2 cellular contexts compared by ENCODE assay signal in the genomic region with DNA sequence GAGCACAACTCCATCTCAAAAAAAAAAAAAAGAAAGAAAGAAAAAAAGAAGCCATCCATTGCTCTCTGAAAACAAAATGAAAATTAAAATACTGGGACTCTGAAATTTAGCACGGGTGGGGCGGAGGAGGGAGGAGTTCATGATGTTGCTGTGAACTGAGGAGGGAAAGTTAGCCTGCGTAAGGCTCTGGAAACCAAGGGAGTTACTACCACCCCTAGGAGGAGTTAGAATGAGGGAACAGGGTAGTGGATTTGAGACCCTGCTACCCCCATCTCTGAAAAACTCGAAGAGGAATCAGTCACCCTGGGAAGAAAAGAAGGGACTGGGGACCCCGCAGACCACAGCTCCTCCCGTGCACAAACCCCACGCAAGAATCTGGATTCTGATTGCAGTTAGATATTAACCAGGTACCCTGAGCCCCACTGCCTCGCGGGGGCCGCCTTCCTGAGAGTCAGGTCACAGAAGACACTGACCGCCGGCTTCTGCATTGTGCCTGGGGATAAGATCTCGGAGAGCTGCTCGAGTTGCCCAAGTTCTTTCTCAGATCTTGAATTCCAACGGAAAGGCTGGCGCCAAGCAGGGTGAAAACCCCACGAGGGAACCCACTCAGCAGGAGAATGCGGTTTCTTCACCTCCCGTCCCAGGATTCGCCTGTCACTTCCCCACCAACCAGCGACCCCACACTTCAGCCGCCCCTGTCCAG.
TF ChIP-seq lines count a peak whose summit lies in the region.

No MANE protein-coding gene starts in this region.

TF ChIP-seq in SK-N-SH treated with all-trans-retinoic acid at 6 μM for 48 hours, 23 proteins besides CTCF, POLR2A, EP300 and RAD21:
- no peak for TF ChIP-seq ESRRG (CRISPR knock-in tag; IDR thresholded peaks at IDR 0.05)

TF ChIP-seq in H1, 55 proteins besides CTCF, POLR2A, EP300 and RAD21:
- TF ChIP-seq RXRA (IDR thresholded peaks at IDR 0.05; ENCODE audit: insufficient read depth, low read depth, low read length) (no peak), SUZ12 (IDR thresholded peaks at IDR 0.05; ENCODE audit: low read length) (no peak), ASH2L (IDR thresholded peaks at IDR 0.05; ENCODE audit: low read length) (no peak), CBX5 (IDR thresholded peaks at IDR 0.05; ENCODE audit: low read depth, low read length) (no peak), JUND (IDR thresholded peaks at IDR 0.05; ENCODE audit: low read length) (no peak), TEAD4 (IDR thresholded peaks at IDR 0.05; ENCODE audit: low read depth, low read length) (no peak), HDAC2 (IDR thresholded peaks at IDR 0.05; ENCODE audit: borderline replicate concordance in 1 of 2, low read depth in 2 of 2, low read length in 2 of 2) (no peak), CEBPB (IDR thresholded peaks at IDR 0.05; ENCODE audit: low read depth, low read length) (no peak), SP2 (IDR thresholded peaks at IDR 0.05; ENCODE audit: low read length) (no peak), SRF (IDR thresholded peaks at IDR 0.05; ENCODE audit: low read depth, low read length) (no peak), PHF8 (conservative IDR thresholded peaks at IDR 0.05; ENCODE audit: low read depth, low read length) (no peak), GABPA (IDR thresholded peaks at IDR 0.05; ENCODE audit: borderline replicate concordance, insufficient read depth, low read length) (no peak), KDM5A (IDR thresholded peaks at IDR 0.05; ENCODE audit: low read length) (no peak), CREB1 (IDR thresholded peaks at IDR 0.05) (no peak), KDM1A (IDR thresholded peaks at IDR 0.05; ENCODE audit: borderline replicate concordance, low read length) (no peak)
